In genomic region chr9:100368672-100369071, GRCh38 we compare ENCODE assay signal across 6 cellular contexts.
"Had no signal": no experiment of that assay in that cellular context is flagged by ENCODE, and none has a peak within 500 bp of the region (broad histone marks: within the 10 kb centered on the region; RNA-seq: fewer than 3 reads in every experiment).

No MANE protein-coding gene starts in this region.

- H3K9ac ChIP-seq: GM23248 had no signal

- H3K4me1 Mint-ChIP-seq: IgD-negative memory B cell had no signal

- H3K27ac Mint-ChIP-seq: IgD-negative memory B cell had no signal

- H3K4me3 Mint-ChIP-seq: IgD-negative memory B cell had no signal

- H3K27me3 Mint-ChIP-seq: IgD-negative memory B cell had no signal

- H2AFZ ChIP-seq: GM23248 had no signal

- DNase-seq: GM23248, GOT3, H7, HCEC 1CT, KBM-7 had no signal

- H3K27ac ChIP-seq: GM23248 had no signal

- H3K4me3 ChIP-seq: GM23248 had no signal
